ENCODE assay signal across 26 cellular contexts in the genomic region with DNA sequence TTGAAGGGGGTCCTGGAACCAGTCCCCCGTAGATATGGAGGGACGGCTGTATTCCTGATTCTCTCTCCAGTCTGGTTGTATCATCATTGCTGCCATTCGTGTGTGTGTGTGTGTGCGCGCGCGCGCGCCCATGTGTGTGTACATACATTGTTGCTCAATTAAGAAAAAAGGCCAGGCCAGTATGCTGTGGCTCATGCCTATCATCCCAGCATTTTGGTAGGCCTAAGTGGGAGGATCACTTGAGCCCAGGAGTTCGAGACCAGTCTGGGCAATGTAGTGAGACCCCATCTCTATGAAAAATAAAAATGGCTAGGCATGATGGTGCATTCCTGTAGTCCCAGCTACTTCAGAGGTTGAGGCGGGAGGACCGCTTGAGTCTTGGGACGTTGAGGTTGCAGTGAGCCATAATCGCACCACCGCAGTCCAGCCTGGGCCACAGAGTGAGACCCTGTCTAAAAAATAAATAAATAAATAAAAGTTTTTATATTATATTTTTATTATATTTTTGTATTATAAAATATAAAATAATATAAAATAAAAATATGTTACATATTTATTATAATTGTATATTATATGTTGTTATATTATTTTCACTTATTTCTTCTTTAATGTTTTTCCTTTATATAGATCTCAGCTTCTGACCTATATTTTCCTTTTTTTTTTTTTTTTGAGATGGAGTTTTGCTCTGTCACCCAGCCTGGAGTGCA.
"Had no signal": no experiment of that assay in that cellular context is flagged by ENCODE, and none has a peak within 500 bp of the region (broad histone marks: within the 10 kb centered on the region; RNA-seq: fewer than 3 reads in every experiment).

No MANE protein-coding gene starts in this region.

- FAIRE-seq: keratinocyte had no signal

- H3K9me3 Mint-ChIP-seq: central memory CD8-positive, alpha-beta T cell had no signal

- H3K4me3 Mint-ChIP-seq: activated B cell treated with CpG ODN at 0.5 μM for 24 hours; activated CD4-positive, alpha-beta T cell treated with anti-CD3 and anti-CD28 coated beads for 36 hours; activated naive CD8-positive, alpha-beta T cell; activated T-cell treated with anti-CD3 and anti-CD28 coated beads, Interleukin-2, amount 50 U/mL, for 4 hours; central memory CD8-positive, alpha-beta T cell; neural progenitor cell; stimulated activated naive CD8-positive, alpha-beta T cell treated with anti-CD3 and anti-CD28 coated beads, Interleukin-15, Interleukin-2, amounts not matched to agents 100 ng/mL and 50 ng/mL, for 24 hours; T-cell had no signal

- H3K27ac Mint-ChIP-seq: activated B cell treated with CpG ODN at 0.5 μM for 24 hours; activated CD4-positive, alpha-beta T cell treated with anti-CD3 and anti-CD28 coated beads for 36 hours; activated T-helper 2 cell treated with anti-CD3 and anti-CD28 coated beads, Interferon-gamma antibody, Interleukin-2, Interleukin-4, amounts not matched to agents 10 μg/mL and 5 μg/mL and 100 μg/mL, durations not matched to agents 14 hours and 24 hours and 36 hours; neural progenitor cell; stimulated activated naive CD8-positive, alpha-beta T cell treated with anti-CD3 and anti-CD28 coated beads, Interleukin-15, Interleukin-2, amounts not matched to agents 100 ng/mL and 50 ng/mL, for 24 hours; T-cell had no signal

- DNase-seq: activated B cell treated with CpG ODN at 0.5 μM for 24 hours; activated CD4-positive, alpha-beta T cell treated with anti-CD3 and anti-CD28 coated beads for 36 hours; activated CD4-positive, alpha-beta T cell treated with anti-CD3 and anti-CD28 coated beads, Interleukin-2, amount 50 U/mL, for 4 hours; activated CD8-positive, alpha-beta memory T cell treated with anti-CD3 and anti-CD28 coated beads, Interleukin-2, amount 50 U/mL, for 48 hours; activated naive CD4-positive, alpha-beta T cell; activated T-cell treated with anti-CD3 and anti-CD28 coated beads, Interleukin-2, amount 50 U/mL, for 4 hours; adrenal gland; colonic mucosa; erythroblast; foreskin fibroblast; lower lobe of right lung; naive thymus-derived CD4-positive, alpha-beta T cell; retina; stimulated activated CD4-positive, alpha-beta T cell treated with anti-CD3 and anti-CD28 coated beads, Interleukin-12 subunit alpha, Interleukin-12 subunit beta, amount 100 ng/mL, for 4 hours; stimulated activated CD4-positive, alpha-beta T cell treated with anti-CD3 and anti-CD28 coated beads, Interleukin-4, amount 100 ng/mL, for 4 hours; substantia nigra; T-cell; tibial artery had no signal

- H3K4me3 ChIP-seq: adrenal gland, breast epithelium, colonic mucosa, lower lobe of right lung, neural progenitor cell, tibial artery had no signal

- H3K27ac ChIP-seq: adrenal gland, breast epithelium, colonic mucosa, lower lobe of right lung, neural progenitor cell, tibial artery had no signal

- ATAC-seq: activated CD4-positive, alpha-beta T cell treated with anti-CD3 and anti-CD28 coated beads for 36 hours; activated T-cell treated with anti-CD3 and anti-CD28 coated beads, Interleukin-2, amount 50 U/mL, for 4 hours; left lobe of liver; lower lobe of right lung; naive thymus-derived CD4-positive, alpha-beta T cell; T-cell had no signal

- H3K27me3 Mint-ChIP-seq: activated B cell treated with CpG ODN at 0.5 μM for 24 hours; activated CD4-positive, alpha-beta T cell treated with anti-CD3 and anti-CD28 coated beads for 36 hours; activated naive CD8-positive, alpha-beta T cell; central memory CD8-positive, alpha-beta T cell; naive thymus-derived CD4-positive, alpha-beta T cell; stimulated activated naive CD8-positive, alpha-beta T cell treated with anti-CD3 and anti-CD28 coated beads, Interleukin-15, Interleukin-2, amounts not matched to agents 100 ng/mL and 50 ng/mL, for 24 hours; T-cell had no signal
